In the genomic region with DNA sequence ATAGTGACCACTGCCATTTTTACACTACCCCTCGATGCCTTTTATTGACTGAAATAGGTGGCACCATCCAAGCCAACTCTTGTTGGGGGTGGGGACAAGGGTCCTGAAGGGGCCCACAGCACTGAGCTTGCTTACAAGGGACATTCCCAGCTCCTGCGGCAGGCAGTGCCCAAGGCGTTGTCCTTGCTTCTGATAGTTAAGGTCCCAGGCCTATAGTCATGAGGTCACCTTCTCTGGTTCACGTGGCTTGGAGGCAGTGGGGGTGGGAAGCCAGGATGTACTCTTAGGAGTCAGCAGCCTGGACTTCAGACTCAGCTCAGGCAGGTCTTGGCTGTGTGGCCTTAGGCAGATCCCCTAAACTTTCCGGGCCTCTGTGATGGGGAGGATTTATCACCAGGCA, we compare ENCODE assay signal across 25 cellular contexts. TPM values are rescaled to one million over a fixed set of nuclear protein-coding genes. Genes with fewer than 3 reads are reported as not detected.
A peak's percentile ranks its signal among the peaks of the same experiment; 100 is the strongest.
DNase-seq lines count a peak whose midpoint lies in the region; ATAC-seq and TF ChIP-seq lines count a peak whose summit lies in the region.
"Had no signal": no experiment of that assay in that cellular context is flagged by ENCODE, and none has a peak within 500 bp of the region (broad histone marks: within the 10 kb centered on the region; RNA-seq: fewer than 3 reads in every experiment).

No MANE protein-coding gene starts in this region.

- WGBS in IMR-90 (ENCODE audit: extremely low coverage in 2 of 2, insufficient read length in 1 of 2), 2 experiments, result no CpG with 5 or more reads among the region's 5 CpGs

- no peak overlapping the region for H2BK5ac ChIP-seq in IMR-90 (ENCODE audit: low read depth, low read length, poor library complexity, severe bottlenecking)

- H3K4me2 ChIP-seq in IMR-90 (ENCODE audit: low read depth, low read length), result no peak overlapping the region

- H3K4me3 ChIP-seq in IMR-90 (ENCODE audit: insufficient read depth, low read depth, low read length), result no peak overlapping the region
- no peak overlapping the region for H3K4me3 ChIP-seq in choroid plexus epithelial cell (ENCODE audit: low read depth, low read length)
- H3K4me3 ChIP-seq: heart left ventricle, left ventricle myocardium inferior, ovary, spleen, tibial artery had no signal

- no peak overlapping the region for H3K9ac ChIP-seq in IMR-90 (ENCODE audit: low read depth, low read length)

- intact Hi-C loops in IMR-90 (cut with micrococcal nuclease), result no loop called here

- H2BK15ac ChIP-seq in IMR-90 (ENCODE audit: low read depth, low read length), result no peak overlapping the region

- no peak overlapping the region for H4K8ac ChIP-seq in IMR-90 (ENCODE audit: low read depth in 2 of 2, low read length in 2 of 2)

- POLR2A ChIA-PET in IMR-90 (lab: Charles Lee; ENCODE audit: unreplicated experiment), result no interaction called here

- no peak for TF ChIP-seq POLR2A in IMR-90 (IDR thresholded peaks at IDR 0.05; ENCODE audit: low read depth, low read length)

- H2AK5ac ChIP-seq in IMR-90 (ENCODE audit: low read depth, low read length), result no peak overlapping the region

- H3K4me1 ChIP-seq in IMR-90 (ENCODE audit: control insufficient read depth, insufficient read depth, low read length), result peaks cover 20% of the 10 kb centered on the region

- TF ChIP-seq CTCF in IMR-90 (conservative IDR thresholded peaks at IDR 0.05; ENCODE audit: low read depth, low read length) (no peak), choroid plexus epithelial cell (conservative IDR thresholded peaks at IDR 0.05; ENCODE audit: low read depth, low read length) (no peak)

- H3K36me3 ChIP-seq in IMR-90 (ENCODE audit: control insufficient read depth, insufficient read depth, low read length), result no peaks in the 10 kb centered on the region
- H3K36me3 ChIP-seq: heart left ventricle, left ventricle myocardium inferior, ovary, spleen, tibial artery had no signal

- no peak for ATAC-seq in IMR-90 (ENCODE audit: low read depth)
- ATAC-seq in HG02759 (IDR thresholded peaks at IDR 0.05; ENCODE audit: unreplicated experiment), result no peak
- no peak for ATAC-seq in HG03432 (IDR thresholded peaks at IDR 0.05; ENCODE audit: unreplicated experiment)
- ATAC-seq: activated naive CD8-positive, alpha-beta T cell treated with anti-CD3 and anti-CD28 coated beads, Interleukin-2, amount 50 U/mL, for 24 hours; heart left ventricle; natural killer cell treated with Interleukin-12 subunit alpha and Interleukin-12 subunit beta and Interleukin-15 and Interleukin-18, amount 100 ng/mL, for 72 hours had no signal

- no peak for TF ChIP-seq RAD21 in IMR-90 (IDR thresholded peaks at IDR 0.05; ENCODE audit: low read length)

- no peak overlapping the region for H3K18ac ChIP-seq in IMR-90 (ENCODE audit: low read depth, low read length)

- H4K20me1 ChIP-seq in IMR-90 (ENCODE audit: insufficient read depth, low read length), result peaks cover 30% of the 10 kb centered on the region; the same call in 1 of the 2 replicates

- no peak overlapping the region for H4K5ac ChIP-seq in IMR-90 (ENCODE audit: low read depth, low read length)

- H2BK20ac ChIP-seq in IMR-90 (ENCODE audit: low read depth, low read length), result no peak overlapping the region

- H4K91ac ChIP-seq in IMR-90 (ENCODE audit: insufficient read depth, low read depth, low read length), result no peak overlapping the region

- H3K9me3 ChIP-seq in IMR-90 (ENCODE audit: control insufficient read depth, insufficient read depth, low read length), result no peaks in the 10 kb centered on the region
- H3K9me3 ChIP-seq: heart left ventricle, left ventricle myocardium inferior, ovary, spleen, tibial artery had no signal

- peak overlapping the region; percentile 14; the same call in 1 of the 2 replicates for H2BK120ac ChIP-seq in IMR-90 (ENCODE audit: low read depth, low read length)

- in situ Hi-C loops in IMR-90 (cut with MboI; ENCODE audit: low sequenced_read_pairs), result no loop called here

- H3K14ac ChIP-seq in IMR-90 (replicated peaks; ENCODE audit: low read depth, low read length), result no peak overlapping the region

- H2AFZ ChIP-seq in IMR-90 (replicated peaks; ENCODE audit: low read length, poor library complexity), result no peak overlapping the region

- CTCF ChIA-PET in IMR-90 (lab: Yijun Ruan, JAX), result no interaction called here

- peaks cover 73 to 87% of the 10 kb centered on the region in 2 experiments for H3K79me1 ChIP-seq in IMR-90 (ENCODE audit: low read depth in 1 of 2, low read length in 2 of 2)

- peak; percentile 33 for DNase-seq in EL
- DNase-seq in IMR-90, result peak; percentile 36
- peak; percentile 38 for DNase-seq in choroid plexus epithelial cell (ENCODE audit: low read depth)
- DNase-seq in mesenteric fat pad (ENCODE audit: low spot score), result peak; percentile 49
- no peak for DNase-seq in CD1c-positive myeloid dendritic cell (ENCODE audit: extremely low spot score)
- DNase-seq: activated CD4-positive, alpha-beta T cell treated with anti-CD3 and anti-CD28 coated beads, Interleukin-2, amount 10 ng/mL, durations not matched to agents 7 days and 5 days; activated naive CD8-positive, alpha-beta T cell treated with anti-CD3 and anti-CD28 coated beads, Interleukin-2, amount 50 U/mL, for 24 hours; CD4-positive, alpha-beta memory T cell; DMS153; heart left ventricle; KG1; left ventricle myocardium inferior; MV-4-11; NCI-H146; NCI-H510A; ovary; RPMI8226; spleen; stimulated activated CD4-positive, alpha-beta T cell treated with anti-CD3 and anti-CD28 coated beads, Interleukin-4, amount 100 ng/mL, for 1 hour; stimulated activated naive CD4-positive, alpha-beta T cell had no signal

- H3K56ac ChIP-seq in IMR-90 (ENCODE audit: extremely low read depth, insufficient read depth, low read length), result no peak overlapping the region

- no peak overlapping the region for H3K23ac ChIP-seq in IMR-90 (ENCODE audit: low read depth, low read length)

- no TSS peak for BruUV-seq in IMR-90 (replicated peaks; lab: Mats Ljungman, UMichigan)

- dilution Hi-C loops in IMR-90 (cut with HindIII; ENCODE audit: low sequenced_read_pairs, unreplicated experiment), result no loop called here

- peak overlapping the region; percentile 10 for H2AK9ac ChIP-seq in IMR-90 (replicated peaks; ENCODE audit: low read depth, low read length, poor library complexity)

- H3K27ac ChIP-seq in IMR-90 (ENCODE audit: insufficient read depth, low read length), result no peak overlapping the region
- H3K27ac ChIP-seq: epithelial cell of prostate, heart left ventricle, left ventricle myocardium inferior, ovary, spleen, tibial artery had no signal

- peaks cover 58% of the 10 kb centered on the region for H3K9me1 ChIP-seq in IMR-90 (ENCODE audit: insufficient read depth, low read length)

- no peaks in the 10 kb centered on the region for H3K27me3 ChIP-seq in IMR-90 (ENCODE audit: control insufficient read depth, insufficient read depth, low read length)
- H3K27me3 ChIP-seq: ovary had no signal

- H3K4ac ChIP-seq in IMR-90 (ENCODE audit: low read depth, low read length), result no peak overlapping the region

TF ChIP-seq in IMR-90, 13 proteins besides CTCF, POLR2A, EP300 and RAD21:
- TF ChIP-seq MXI1 (IDR thresholded peaks at IDR 0.05; ENCODE audit: borderline replicate concordance, low read depth, low read length), result no peak
- no peak for TF ChIP-seq RFX5 (IDR thresholded peaks at IDR 0.05; ENCODE audit: low read depth, low read length)
- no peak for TF ChIP-seq MAFK (IDR thresholded peaks at IDR 0.05; ENCODE audit: low read depth, low read length)
- TF ChIP-seq MAZ (IDR thresholded peaks at IDR 0.05; ENCODE audit: borderline replicate concordance, low read depth, low read length), result no peak
- TF ChIP-seq SMC3 (IDR thresholded peaks at IDR 0.05; ENCODE audit: low read depth, low read length), result no peak
- no peak for TF ChIP-seq USF2 (IDR thresholded peaks at IDR 0.05; ENCODE audit: low read depth, low read length)
- no peak for TF ChIP-seq NFE2L2 (IDR thresholded peaks at IDR 0.05; ENCODE audit: low read depth, low read length)
- no peak for TF ChIP-seq BHLHE40 (IDR thresholded peaks at IDR 0.05; ENCODE audit: low read depth, low read length)
- no peak for TF ChIP-seq CEBPB (IDR thresholded peaks at IDR 0.05; ENCODE audit: low read depth, low read length)
- TF ChIP-seq ELK1 (IDR thresholded peaks at IDR 0.05; ENCODE audit: borderline replicate concordance, low read depth, low read length), result no peak
- no peak for TF ChIP-seq RCOR1 (IDR thresholded peaks at IDR 0.05; ENCODE audit: insufficient replicate concordance, low read length)
- TF ChIP-seq CHD1 (IDR thresholded peaks at IDR 0.05; ENCODE audit: low read depth, low read length), result no peak
- no peak for TF ChIP-seq FOS (IDR thresholded peaks at IDR 0.05; ENCODE audit: low read depth, low read length)

RNA-seq across cellular contexts. Expression of gene TOX2, which starts 48.6 kb away (rescaled TPM):
- 1.1 and 1.3 TPM in 2 replicates for total RNA-seq in IMR-90 (2012; rRNA removed)
- 17.2 and 17.5 TPM in 2 replicates for polyA plus RNA-seq in IMR-90 (2012; rRNA removed)
- polyA plus RNA-seq in IMR-90 (2012; cell fraction: cytosol; rRNA removed), result 14.6 and 25.9 TPM in 2 replicates
- 17.1 and 23.2 TPM in 2 replicates for polyA plus RNA-seq in IMR-90 (2012; cell fraction: nucleus; rRNA removed; ENCODE audit: low replicate concordance)
- 1.2 TPM for total RNA-seq in mesenteric fat pad
